In the genomic region with DNA sequence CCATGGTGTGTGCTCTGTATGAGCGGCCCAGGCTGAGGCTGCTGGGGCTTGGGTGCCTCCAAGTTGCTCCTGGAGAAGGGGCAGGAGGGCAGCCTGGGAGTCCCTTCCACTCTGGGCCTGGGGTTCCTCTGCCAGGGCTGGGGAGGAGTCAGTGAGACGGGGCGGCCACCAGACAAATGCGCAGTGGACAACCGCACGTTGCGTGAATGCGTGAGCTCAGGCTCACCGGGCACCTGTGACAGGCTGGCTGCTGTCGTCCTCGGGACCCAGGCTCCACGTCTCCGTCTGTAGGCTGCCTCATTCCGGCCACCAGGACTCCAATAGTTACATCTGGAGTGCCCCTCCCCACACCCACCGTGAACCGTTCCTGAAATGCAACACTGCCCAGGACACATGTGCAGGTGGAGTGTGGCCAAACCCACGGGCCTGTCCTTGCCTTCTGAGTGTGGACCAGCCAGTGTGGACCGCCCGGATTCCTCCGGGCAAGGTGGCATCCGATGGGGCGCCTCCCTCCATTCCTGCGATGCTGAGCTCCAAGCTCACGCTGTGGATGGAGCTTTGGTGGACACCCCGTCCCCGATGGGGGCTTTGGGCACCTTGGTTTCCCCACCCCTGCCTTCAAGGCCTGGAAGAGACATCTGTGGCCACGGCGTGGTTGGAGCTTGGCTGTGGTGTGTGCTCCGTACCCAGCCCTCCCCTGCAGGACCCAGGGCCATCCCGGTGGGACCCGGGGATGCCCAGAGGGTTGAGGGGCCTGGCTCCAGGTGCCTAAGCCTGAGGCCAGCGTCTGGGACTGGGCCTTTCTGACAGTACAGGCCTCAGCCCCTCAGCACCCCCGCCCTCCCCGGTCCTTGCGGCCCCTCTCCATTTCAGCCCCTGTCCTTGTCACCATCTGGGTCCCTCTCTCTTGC, we compare ENCODE assay signal across 20 cellular contexts. TPM values are rescaled to one million over a fixed set of nuclear protein-coding genes. Genes with fewer than 3 reads are reported as not detected.
A peak's percentile ranks its signal among the peaks of the same experiment; 100 is the strongest.
DNase-seq lines count a peak whose midpoint lies in the region; ATAC-seq, FAIRE-seq and TF ChIP-seq lines count a peak whose summit lies in the region.
"Had no signal": no experiment of that assay in that cellular context is flagged by ENCODE, and none has a peak within 500 bp of the region (broad histone marks: within the 10 kb centered on the region; RNA-seq: fewer than 3 reads in every experiment).

No MANE protein-coding gene starts in this region.

- no peak overlapping the region for H2AFZ ChIP-seq in neuronal stem cell (ENCODE audit: low read length)

- H3K4me3 Mint-ChIP-seq in CD14-positive monocyte (no peak overlapping the region), brain (no peak overlapping the region), natural killer cell (no peak overlapping the region)
- H3K4me3 Mint-ChIP-seq: IgD-negative memory B cell had no signal

- DNase-seq in CD14-positive monocyte (ENCODE audit: low spot score) (peak; percentile 31), kidney (peak; percentile 68), neuronal stem cell (ENCODE audit: low spot score) (no peak), G401 (ENCODE audit: low spot score) (no peak), HuH-7.5 (ENCODE audit: low spot score) (no peak), natural killer cell (no peak)
- DNase-seq: CD8-positive, alpha-beta memory T cell; DMS79; Karpas-422; NCI-H146; NCI-H2029 treated with DMSO at 0.1 percent for 48 hours; NCI-H2171 treated with DMSO at 0.1 percent for 48 hours; NCI-H446 treated with DMSO at 0.1 percent for 48 hours; NCI-H774; SIG-M5 had no signal

- peak overlapping the region; percentile 11 for H2BK5ac ChIP-seq in neuronal stem cell (ENCODE audit: low read length)

- no peak for ATAC-seq in GM19467 (IDR thresholded peaks at IDR 0.05; ENCODE audit: unreplicated experiment)
- no peak for ATAC-seq in natural killer cell
- ATAC-seq: A549 had no signal

- H3K4me1 ChIP-seq in kidney (ENCODE audit: control insufficient read depth in 1 of 2, insufficient read depth in 1 of 2, low read depth in 1 of 2, low read length in 2 of 2) (no peaks in the 10 kb centered on the region), neuronal stem cell (ENCODE audit: control insufficient read depth in 2 of 2, insufficient read depth in 1 of 2, low read depth in 1 of 2, low read length in 2 of 2) (peaks cover 10 to 28% of the 10 kb centered on the region in 2 donors)
- H3K4me1 ChIP-seq: A549, HAP-1 had no signal

- peak overlapping the region; percentile 52 for H3K23ac ChIP-seq in neuronal stem cell (ENCODE audit: low read depth, low read length, poor library complexity)

- no CpG with 5 or more reads among the region's 35 CpGs for WGBS in neuronal stem cell (ENCODE audit: extremely low coverage in 2 of 2, insufficient read length in 2 of 2, insufficient replicate concordance in 1 of 2), 2 donors

- peak overlapping the region; percentile 84 for H3K4ac ChIP-seq in neuronal stem cell (ENCODE audit: low read length)

- H3K27me3 ChIP-seq in neuronal stem cell (ENCODE audit: control insufficient read depth in 3 of 3, insufficient read depth in 3 of 3, low read depth in 1 of 3, low read length in 3 of 3) = peaks cover 0 to 49% (median 2%) of the 10 kb centered on the region in 3 experiments

- H3K27me3 Mint-ChIP-seq in CD14-positive monocyte (ENCODE audit: low read depth in 3 of 3) (peaks cover 21 to 31% (median 28%) of the 10 kb centered on the region in 3 donors), brain (peaks cover 6% of the 10 kb centered on the region), natural killer cell (ENCODE audit: low read depth in 2 of 2) (peaks cover 8 to 13% of the 10 kb centered on the region in 2 donors)

- H2AK5ac ChIP-seq in neuronal stem cell (ENCODE audit: low read depth, low read length) = peak overlapping the region; percentile 98

- no peak overlapping the region for H4K8ac ChIP-seq in neuronal stem cell (ENCODE audit: low read depth, low read length)

- H3K9ac ChIP-seq in kidney (ENCODE audit: low read length in 2 of 2) (no peak overlapping the region), neuronal stem cell (ENCODE audit: low read depth, low read length, poor library complexity) (no peak overlapping the region)

- in situ Hi-C loops in G401 (cut with HindIII; ENCODE audit: low sequenced_read_pairs) = no loop called here

- peaks cover 2% of the 10 kb centered on the region for H3K79me1 ChIP-seq in neuronal stem cell (ENCODE audit: low read depth, low read length)

- peak overlapping the region; percentile 87 for H2BK120ac ChIP-seq in neuronal stem cell (ENCODE audit: low read depth, low read length)

- H3K27ac ChIP-seq in kidney (ENCODE audit: low read depth in 2 of 2, low read length in 2 of 2) (no peak overlapping the region), neuronal stem cell (replicated peaks; ENCODE audit: low read length) (no peak overlapping the region)
- H3K27ac ChIP-seq: A549 had no signal

- no peaks in the 10 kb centered on the region for H3K36me3 Mint-ChIP-seq in CD14-positive monocyte
- H3K36me3 Mint-ChIP-seq in brain = no peaks in the 10 kb centered on the region
- no peaks in the 10 kb centered on the region for H3K36me3 Mint-ChIP-seq in natural killer cell
- H3K36me3 Mint-ChIP-seq: CD8-positive, alpha-beta memory T cell; IgD-negative memory B cell had no signal

- peak overlapping the region; percentile 27 for H2BK15ac ChIP-seq in neuronal stem cell (ENCODE audit: low read length)

- H3K4me1 Mint-ChIP-seq in CD14-positive monocyte (peaks cover 11% of the 10 kb centered on the region), brain (peaks cover 44% of the 10 kb centered on the region), natural killer cell (peaks cover 10 to 16% of the 10 kb centered on the region in 2 donors)

- H3K4me3 ChIP-seq in kidney (ENCODE audit: low read length in 2 of 2) (no peak overlapping the region), neuronal stem cell (ENCODE audit: low read length in 2 of 2) (no peak overlapping the region)
- H3K4me3 ChIP-seq: A549, HAP-1 had no signal

- peak overlapping the region; percentile 88 for H3K18ac ChIP-seq in neuronal stem cell (ENCODE audit: low read length)

- H3K9me3 Mint-ChIP-seq in CD14-positive monocyte (peaks cover 0 to 7% (median 0%) of the 10 kb centered on the region in 7 donors), brain (peaks cover 0 to 5% (median 0%) of the 10 kb centered on the region in 5 experiments), natural killer cell (no peaks in the 10 kb centered on the region)
- H3K9me3 Mint-ChIP-seq: CD8-positive, alpha-beta memory T cell; IgD-negative memory B cell had no signal

- no peak for FAIRE-seq in kidney (lab: Jason Lieb, UNC)
- FAIRE-seq: A549 had no signal

- peak overlapping the region; percentile 63 for H3K14ac ChIP-seq in neuronal stem cell (ENCODE audit: low read length)

- no peak overlapping the region for H4K91ac ChIP-seq in neuronal stem cell (ENCODE audit: low read depth, low read length, poor library complexity)

- no peak overlapping the region for H3K4me2 ChIP-seq in neuronal stem cell (ENCODE audit: insufficient read depth, low read length, poor library complexity, severe bottlenecking)
- H3K4me2 ChIP-seq: A549 had no signal

- intact Hi-C loops in CD14-positive monocyte (cut with micrococcal nuclease) (no loop called here), kidney (cut with DNase I) (no loop called here), natural killer cell (cut with micrococcal nuclease) (loop anchor here (10.0 kb wide), 1 partner anchor 117 kb away; no protein-coding TSS in a partner anchor)

- no peak overlapping the region for H2BK12ac ChIP-seq in neuronal stem cell (ENCODE audit: low read length)

- H3K36me3 ChIP-seq in kidney (ENCODE audit: control insufficient read depth in 1 of 2, insufficient read depth in 2 of 2, low read length in 2 of 2) = no peaks in the 10 kb centered on the region
- no peaks in the 10 kb centered on the region for H3K36me3 ChIP-seq in neuronal stem cell (replicated peaks in 1 of 2; ENCODE audit: control insufficient read depth in 2 of 2, insufficient read depth in 2 of 2, low read length in 2 of 2)
- H3K36me3 ChIP-seq: HAP-1 had no signal

- TF ChIP-seq CTCF in CD14-positive monocyte (IDR thresholded peaks at IDR 0.05) (no peak), brain (conservative IDR thresholded peaks at IDR 0.05) (no peak), kidney (IDR thresholded peaks at IDR 0.05; ENCODE audit: borderline replicate concordance, extremely low read depth, insufficient read depth) (no peak), natural killer cell (IDR thresholded peaks at IDR 0.05) (no peak)

- no peaks in the 10 kb centered on the region for H3K9me3 ChIP-seq in kidney (ENCODE audit: control insufficient read depth in 1 of 2, low read length in 2 of 2)
- H3K9me3 ChIP-seq in neuronal stem cell (replicated peaks in 1 of 2; ENCODE audit: control insufficient read depth in 2 of 2, insufficient read depth in 1 of 2, low read depth in 1 of 2, low read length in 2 of 2) = peaks cover 0 to 5% of the 10 kb centered on the region in 2 donors
- H3K9me3 ChIP-seq: A549, HAP-1 had no signal

- H3K27ac Mint-ChIP-seq in CD14-positive monocyte (no peak overlapping the region), brain (peak overlapping the region in 4 of 5 experiments; percentile 67 to 97 (median 86)), natural killer cell (no peak overlapping the region)
- H3K27ac Mint-ChIP-seq: CD8-positive, alpha-beta memory T cell had no signal

RNA-seq across cellular contexts. Expression of gene RXRA, which starts 34.0 kb away (rescaled TPM):
- polyA plus RNA-seq in CD14-positive monocyte (10 to 100 TPM; 15.8 to 23.2 TPM), brain (ENCODE audit: insufficient read depth, low read depth, low replicate concordance) (29.9 TPM), kidney (ENCODE audit: insufficient read depth, low read depth, low replicate concordance) (24.0 TPM)
- total RNA-seq in kidney (49.5 TPM), natural killer cell (10 to 100 TPM; 30.9 to 64.1 (median 42.2) TPM)
- 36.1 TPM for polyA plus RNA-seq in neuronal stem cell (2013, experiment 1 of 2)
- 36.3 TPM for polyA plus RNA-seq in neuronal stem cell (2013, experiment 2 of 2)
- 18.9 and 25.8 TPM in 2 replicates for total RNA-seq in G401 (2014; rRNA removed; shearing (Covaris generic))

Comparison
In these comparisons a context has a peak if more than half of its experiments do, and no peak if none do; other contexts are left out.
1. DNase-seq: peak in CD14-positive monocyte (single experiment) and kidney (single experiment); none in neuronal stem cell (single experiment), G401 (single experiment), HuH-7.5 (single experiment) and natural killer cell (single experiment).
2. H3K27ac Mint-ChIP-seq: peak in brain (4 of 5); none in CD14-positive monocyte (0 of 7) and natural killer cell (0 of 2).